9 cellular contexts compared by ENCODE assay signal in the genomic region with DNA sequence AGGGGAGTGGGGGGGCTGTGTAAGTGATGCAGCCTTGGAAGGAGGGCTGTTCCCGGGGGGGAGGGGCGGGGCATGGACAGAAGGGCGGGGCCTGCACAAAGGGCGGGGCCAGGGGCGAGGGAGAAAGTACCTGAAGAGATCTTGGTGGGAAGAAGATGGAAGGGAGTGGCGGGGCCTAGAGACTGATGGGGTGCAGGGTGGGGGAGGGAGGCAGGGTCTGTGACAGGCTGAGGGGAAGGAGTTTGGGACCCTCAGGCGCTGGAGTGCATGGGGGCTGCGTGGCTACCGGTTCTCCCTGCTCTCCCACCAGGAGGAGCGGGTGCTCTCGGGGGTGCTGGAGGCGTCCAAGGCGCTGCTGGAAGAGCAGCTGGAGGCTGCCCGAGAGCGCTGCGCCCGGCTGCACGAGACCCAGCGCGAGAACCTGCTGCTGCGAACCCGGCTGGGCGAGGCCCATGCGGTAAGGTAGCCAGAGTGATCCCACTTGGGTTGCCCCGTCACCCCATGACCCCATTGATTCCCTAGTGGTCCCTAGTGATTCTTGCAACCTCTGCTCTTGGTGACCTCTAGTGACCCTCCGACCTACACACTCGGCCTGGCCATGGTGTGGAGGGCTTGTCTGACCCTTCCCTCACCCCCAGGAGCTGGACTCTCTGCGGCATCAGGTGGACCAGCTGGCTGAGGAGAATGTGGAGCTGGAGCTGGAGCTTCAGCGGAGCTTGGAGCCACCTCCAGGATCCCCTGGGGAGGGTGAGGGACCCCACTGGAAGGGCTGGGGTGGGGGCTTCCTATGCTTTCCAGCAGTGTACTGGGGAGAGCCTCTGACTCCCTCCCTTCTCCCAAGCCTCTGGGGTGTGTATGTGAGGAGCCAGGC. TPM values are rescaled to one million over a fixed set of nuclear protein-coding genes. Genes with fewer than 3 reads are reported as not detected.
DNase-seq lines count a peak whose midpoint lies in the region; ATAC-seq and TF ChIP-seq lines count a peak whose summit lies in the region.
"Had no signal": no experiment of that assay in that cellular context is flagged by ENCODE, and none has a peak within 500 bp of the region (broad histone marks: within the 10 kb centered on the region; RNA-seq: fewer than 3 reads in every experiment).

No MANE protein-coding gene starts in this region.

- H3K27me3 Mint-ChIP-seq in activated naive CD4-positive, alpha-beta T cell treated with anti-CD3 and anti-CD28 coated beads, Interleukin-2, amount 10 ng/mL, durations not matched to agents 7 days and 5 days, result no peaks in the 10 kb centered on the region
- H3K27me3 Mint-ChIP-seq in MCF 10A (ENCODE audit: insufficient read depth, unreplicated experiment), result no peaks in the 10 kb centered on the region
- H3K27me3 Mint-ChIP-seq in type B pancreatic cell, result peaks cover 4% of the 10 kb centered on the region
- H3K27me3 Mint-ChIP-seq in osteocyte (ENCODE audit: unreplicated experiment), result no peaks in the 10 kb centered on the region

- intact Hi-C loops in MCF 10A (cut with micrococcal nuclease) (no loop called here), left colon (cut with DNase I, micrococcal nuclease) (no loop called here)

- BruUV-seq in MCF 10A (replicated peaks; lab: Mats Ljungman, UMichigan), result no TSS peak

- CTCF ChIA-PET in activated naive CD4-positive, alpha-beta T cell treated with anti-CD3 and anti-CD28 coated beads, Interleukin-2, amount 10 ng/mL, durations not matched to agents 7 days and 5 days (lab: Charles Lee), result interaction anchor here (0.8 to 4.0 kb wide), 8 partner anchors 11 to 308 kb away, joined by 3 to 42 read pairs (median 5); a partner anchor contains a TSS
- CTCF ChIA-PET in MCF 10A (lab: Yijun Ruan, JAX), result interaction anchor here (0.6 to 4.2 kb wide), 13 partner anchors 8 to 473 kb away, joined by 3 to 58 read pairs (median 4); a partner anchor contains a TSS

- peaks cover 33% of the 10 kb centered on the region for H3K36me3 Mint-ChIP-seq in activated naive CD4-positive, alpha-beta T cell treated with anti-CD3 and anti-CD28 coated beads, Interleukin-2, amount 10 ng/mL, durations not matched to agents 7 days and 5 days
- H3K36me3 Mint-ChIP-seq in activated naive CD4-positive, alpha-beta T cell treated with anti-CD3 and anti-CD28 coated beads, Interleukin-2, amount 50 U/mL, for 72 hours, result peaks cover 5 to 10% of the 10 kb centered on the region in 2 donors
- H3K36me3 Mint-ChIP-seq in MCF 10A (ENCODE audit: insufficient read depth, unreplicated experiment) (no peaks in the 10 kb centered on the region), type B pancreatic cell (no peaks in the 10 kb centered on the region), osteocyte (ENCODE audit: unreplicated experiment) (no peaks in the 10 kb centered on the region)

- ATAC-seq in activated naive CD4-positive, alpha-beta T cell treated with anti-CD3 and anti-CD28 coated beads, Interleukin-2, amount 50 U/mL, for 72 hours, result no peak
- ATAC-seq in left colon (peak; percentile 40), HG03520 (IDR thresholded peaks at IDR 0.05; ENCODE audit: unreplicated experiment) (no peak)

- no peak overlapping the region for H3K27ac Mint-ChIP-seq in activated naive CD4-positive, alpha-beta T cell treated with anti-CD3 and anti-CD28 coated beads, Interleukin-2, amount 10 ng/mL, durations not matched to agents 7 days and 5 days
- no peak overlapping the region for H3K27ac Mint-ChIP-seq in activated naive CD4-positive, alpha-beta T cell treated with anti-CD3 and anti-CD28 coated beads, Interleukin-2, amount 50 U/mL, for 72 hours
- H3K27ac Mint-ChIP-seq in MCF 10A (ENCODE audit: low read depth, unreplicated experiment), result no peak overlapping the region
- no peak overlapping the region for H3K27ac Mint-ChIP-seq in type B pancreatic cell
- H3K27ac Mint-ChIP-seq in osteocyte (ENCODE audit: unreplicated experiment), result no peak overlapping the region

- TF ChIP-seq CTCF in MCF 10A (IDR thresholded peaks at IDR 0.05; ENCODE audit: unreplicated experiment) (no peak), type B pancreatic cell (conservative IDR thresholded peaks at IDR 0.05) (no peak), osteocyte (IDR thresholded peaks at IDR 0.05) (no peak)

- peak overlapping the region; percentile 50 for H3K4me3 Mint-ChIP-seq in activated naive CD4-positive, alpha-beta T cell treated with anti-CD3 and anti-CD28 coated beads, Interleukin-2, amount 10 ng/mL, durations not matched to agents 7 days and 5 days
- H3K4me3 Mint-ChIP-seq in MCF 10A (ENCODE audit: unreplicated experiment) (peak overlapping the region; percentile 65), type B pancreatic cell (peak overlapping the region; percentile 45), osteocyte (ENCODE audit: unreplicated experiment) (no peak overlapping the region)

- no peak for DNase-seq in activated naive CD4-positive, alpha-beta T cell treated with anti-CD3 and anti-CD28 coated beads, Interleukin-2, amount 10 ng/mL, durations not matched to agents 7 days and 5 days
- no peak for DNase-seq in activated naive CD4-positive, alpha-beta T cell treated with anti-CD3 and anti-CD28 coated beads, Interleukin-2, amount 50 U/mL, for 72 hours (ENCODE audit: low spot score in 2 of 2)
- DNase-seq in MCF 10A (ENCODE audit: unreplicated experiment) (no peak), left colon (no peak), type B pancreatic cell (ENCODE audit: extremely low spot score, unreplicated experiment) (no peak), osteocyte (ENCODE audit: extremely low spot score, unreplicated experiment) (no peak)
- no peak for DNase-seq in stimulated activated naive CD4-positive, alpha-beta T cell treated with Interleukin-2 at 50 U/mL for 16 hours (lab: John Stamatoyannopoulos, UW)
- DNase-seq: NCI-H1092 had no signal

- H3K9me3 Mint-ChIP-seq in activated naive CD4-positive, alpha-beta T cell treated with anti-CD3 and anti-CD28 coated beads, Interleukin-2, amount 10 ng/mL, durations not matched to agents 7 days and 5 days, result no peaks in the 10 kb centered on the region
- H3K9me3 Mint-ChIP-seq in activated naive CD4-positive, alpha-beta T cell treated with anti-CD3 and anti-CD28 coated beads, Interleukin-2, amount 50 U/mL, for 72 hours, result no peaks in the 10 kb centered on the region
- H3K9me3 Mint-ChIP-seq in MCF 10A (ENCODE audit: unreplicated experiment) (no peaks in the 10 kb centered on the region), type B pancreatic cell (no peaks in the 10 kb centered on the region), osteocyte (ENCODE audit: unreplicated experiment) (no peaks in the 10 kb centered on the region)

- peaks cover 48% of the 10 kb centered on the region for H3K4me1 Mint-ChIP-seq in activated naive CD4-positive, alpha-beta T cell treated with anti-CD3 and anti-CD28 coated beads, Interleukin-2, amount 10 ng/mL, durations not matched to agents 7 days and 5 days
- H3K4me1 Mint-ChIP-seq in MCF 10A (ENCODE audit: insufficient read depth, unreplicated experiment) (peaks cover 17% of the 10 kb centered on the region), type B pancreatic cell (ENCODE audit: unreplicated experiment) (peaks cover 7% of the 10 kb centered on the region), osteocyte (ENCODE audit: unreplicated experiment) (no peaks in the 10 kb centered on the region)

- POLR2A ChIA-PET in MCF 10A (lab: Yijun Ruan, JAX), result interaction anchor here (0.7 to 15.4 kb wide), 10 partner anchors 10 to 1890 kb away, joined by 3 to 285 read pairs (median 4); a partner anchor contains a TSS

RNA-seq across cellular contexts. Expression of a gene that starts 3.1 kb away (rescaled TPM):
- total RNA-seq in activated naive CD4-positive, alpha-beta T cell treated with anti-CD3 and anti-CD28 coated beads, Interleukin-2, amount 50 U/mL, for 72 hours, result 100 to 1,000 TPM in 1 of 2 donors, 10 to 100 TPM in 1; 75.0 to 103 TPM
- 4.2 and 6.0 TPM in 2 replicates for total RNA-seq in MCF 10A (2022)
- total RNA-seq in left colon, result 10 to 100 TPM; 21.6 to 28.8 TPM
- total RNA-seq in type B pancreatic cell (ENCODE audit: low replicate concordance), result 2.8 and 3.1 TPM in 2 replicates
- total RNA-seq in osteocyte, result 0.30 TPM in 1 of 2 replicates, not detected in the other

RNA-seq across cellular contexts. Expression of a gene that starts 15.9 kb away (rescaled TPM):
- 10 to 100 TPM; 23.2 to 23.8 TPM for total RNA-seq in activated naive CD4-positive, alpha-beta T cell treated with anti-CD3 and anti-CD28 coated beads, Interleukin-2, amount 50 U/mL, for 72 hours
- total RNA-seq in MCF 10A (2022) (42.5 and 46.5 TPM in 2 replicates), left colon (10 to 100 TPM; 30.4 to 42.6 TPM), type B pancreatic cell (ENCODE audit: low replicate concordance) (26.4 and 49.8 TPM in 2 replicates), osteocyte (33.7 and 35.9 TPM in 2 replicates)

RNA-seq across cellular contexts. Expression of a gene that starts 25.2 kb away (rescaled TPM):
- 100 to 1,000 TPM; 131 to 152 TPM for total RNA-seq in activated naive CD4-positive, alpha-beta T cell treated with anti-CD3 and anti-CD28 coated beads, Interleukin-2, amount 50 U/mL, for 72 hours
- total RNA-seq in MCF 10A (2022) (274 and 302 TPM in 2 replicates), left colon (100 to 1,000 TPM; 272 to 327 TPM), type B pancreatic cell (ENCODE audit: low replicate concordance) (166 and 227 TPM in 2 replicates), osteocyte (215 and 217 TPM in 2 replicates)

RNA-seq across cellular contexts. Expression of a gene that starts 25.7 kb away (rescaled TPM):
- 100 to 1,000 TPM; 198 to 213 TPM for total RNA-seq in activated naive CD4-positive, alpha-beta T cell treated with anti-CD3 and anti-CD28 coated beads, Interleukin-2, amount 50 U/mL, for 72 hours
- total RNA-seq in MCF 10A (2022), result 284 and 354 TPM in 2 replicates
- 10 to 100 TPM; 60.6 to 67.5 TPM for total RNA-seq in left colon
- 160 and 198 TPM in 2 replicates for total RNA-seq in type B pancreatic cell (ENCODE audit: low replicate concordance)
- total RNA-seq in osteocyte, result 159 and 174 TPM in 2 replicates

RNA-seq across cellular contexts. Expression of a gene that starts 37.8 kb away (rescaled TPM):
- 10 to 100 TPM; 33.6 to 48.1 TPM for total RNA-seq in activated naive CD4-positive, alpha-beta T cell treated with anti-CD3 and anti-CD28 coated beads, Interleukin-2, amount 50 U/mL, for 72 hours
- 52.0 and 63.4 TPM in 2 replicates for total RNA-seq in MCF 10A (2022)
- total RNA-seq in left colon, result 100 to 1,000 TPM; 185 to 212 TPM
- total RNA-seq in type B pancreatic cell (ENCODE audit: low replicate concordance), result 41.7 and 76.0 TPM in 2 replicates
- total RNA-seq in osteocyte, result 32.7 and 37.4 TPM in 2 replicates
